Comparison of ENCODE assay signal across 1 cellular context in genomic region chr10:97689637-97690036, GRCh38.
A peak's percentile ranks its signal among the peaks of the same experiment; 100 is the strongest.
TF ChIP-seq lines count a peak whose summit lies in the region.

No MANE protein-coding gene starts in this region.

TF ChIP-seq in IMR-90, 13 proteins besides CTCF, POLR2A, EP300 and RAD21 (continued from another document):
- TF ChIP-seq, protein P1, sequence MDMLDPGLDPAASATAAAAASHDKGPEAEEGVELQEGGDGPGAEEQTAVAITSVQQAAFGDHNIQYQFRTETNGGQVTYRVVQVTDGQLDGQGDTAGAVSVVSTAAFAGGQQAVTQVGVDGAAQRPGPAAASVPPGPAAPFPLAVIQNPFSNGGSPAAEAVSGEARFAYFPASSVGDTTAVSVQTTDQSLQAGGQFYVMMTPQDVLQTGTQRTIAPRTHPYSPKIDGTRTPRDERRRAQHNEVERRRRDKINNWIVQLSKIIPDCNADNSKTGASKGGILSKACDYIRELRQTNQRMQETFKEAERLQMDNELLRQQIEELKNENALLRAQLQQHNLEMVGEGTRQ (IDR thresholded peaks at IDR 0.05; ENCODE audit: low read depth, low read length) = peak; percentile 92
